Comparison of ENCODE assay signal across 23 cellular contexts in the genomic region with DNA sequence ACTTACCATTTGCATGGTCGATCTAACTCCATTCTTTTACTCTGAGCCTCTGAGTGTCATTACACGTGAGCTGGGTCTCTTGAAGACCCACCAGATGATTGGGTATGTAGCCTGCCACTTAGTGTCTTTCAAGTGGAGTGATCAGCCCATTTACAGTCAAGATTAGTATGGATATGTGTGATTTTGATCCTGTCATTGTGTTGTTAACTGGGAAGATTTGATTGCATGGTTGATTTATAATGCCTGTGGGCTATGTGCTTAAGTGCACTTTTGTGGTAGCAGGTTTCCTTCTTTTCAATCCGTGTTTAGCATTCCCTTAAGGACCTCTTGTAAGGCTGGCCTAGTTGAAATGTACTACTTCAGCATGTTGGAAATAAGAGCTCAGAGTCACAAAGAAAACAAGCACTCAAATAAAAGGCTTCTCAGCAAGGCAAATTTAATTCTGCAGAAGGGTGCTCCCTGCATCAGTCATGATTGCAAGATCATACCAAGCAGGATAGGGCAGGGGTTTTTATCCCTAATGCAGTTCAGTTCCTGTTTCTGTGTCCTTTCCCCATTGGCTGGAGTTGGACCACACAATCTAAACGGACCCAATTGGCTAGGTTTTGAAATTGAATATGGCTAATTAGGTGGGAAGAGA.
DNase-seq lines count a peak whose midpoint lies in the region; FAIRE-seq and TF ChIP-seq lines count a peak whose summit lies in the region.
"Had no signal": no experiment of that assay in that cellular context is flagged by ENCODE, and none has a peak within 500 bp of the region (broad histone marks: within the 10 kb centered on the region; RNA-seq: fewer than 3 reads in every experiment).

No MANE protein-coding gene starts in this region.

- no peaks in the 10 kb centered on the region for H3K4me1 ChIP-seq in GM23248 (ENCODE audit: insufficient read depth)
- H3K4me1 ChIP-seq: A549, Caco-2 had no signal

- FAIRE-seq in bronchial epithelial cell (lab: Jason Lieb, UNC): peak; percentile 40
- FAIRE-seq: A549, D721Med, GM12891, GM18507, H1, HepG2 had no signal

- in situ Hi-C loops in GM23248 (cut with MboI): no loop called here

- H3K36me3 ChIP-seq in GM23248 (ENCODE audit: low read depth): no peaks in the 10 kb centered on the region
- H3K36me3 ChIP-seq in bronchial epithelial cell (ENCODE audit: control insufficient read depth, insufficient read depth, low read length): no peaks in the 10 kb centered on the region

- H3K9ac ChIP-seq in GM23248: no peak overlapping the region

- WGBS in GM23248 (ENCODE audit: low coverage in 1 of 2, low lambda C conversion rate in 2 of 2, missing lambda C conversion rate in 2 of 2), 2 experiments: 3 to 7% methylated on average over 4 of the region's 4 CpGs

- DNase-seq in DMS53 (lab: John Stamatoyannopoulos, UW) (peak; percentile 56), DMS53 treated with DMSO at 0.1 percent for 48 hours (lab: John Stamatoyannopoulos, UW; ENCODE audit: unreplicated experiment) (no peak), GM23248 (peak; percentile 0), NCI-H69 (lab: John Stamatoyannopoulos, UW) (peak; percentile 28), bronchial epithelial cell (ENCODE audit: low read depth) (no peak), NCI-H1436 treated with DMSO at 0.1 percent for 48 hours (lab: John Stamatoyannopoulos, UW) (no peak), mucosa of gallbladder (ENCODE audit: low spot score) (no peak)
- DNase-seq in activated CD8-positive, alpha-beta memory T cell treated with anti-CD3 and anti-CD28 coated beads for 24 hours: no peak
- DNase-seq: AML-193; Caco-2; CD4-positive, alpha-beta T cell; DMS153; DND-41; EL; H9 had no signal

- H3K4me3 ChIP-seq in GM23248: no peak overlapping the region
- H3K4me3 ChIP-seq in bronchial epithelial cell (ENCODE audit: low read depth, low read length): no peak overlapping the region
- H3K4me3 ChIP-seq: A549 had no signal

- no peaks in the 10 kb centered on the region for H3F3A ChIP-seq in GM23248 (ENCODE audit: insufficient read depth)

- no peaks in the 10 kb centered on the region for H4K20me1 ChIP-seq in GM23248 (ENCODE audit: insufficient read depth)

- no peak overlapping the region for H3K27ac ChIP-seq in GM23248
- H3K27ac ChIP-seq: 22Rv1, A549, C4-2B had no signal

- H2AFZ ChIP-seq in GM23248: no peak overlapping the region

- no peaks in the 10 kb centered on the region for H3K79me2 ChIP-seq in GM23248 (ENCODE audit: insufficient read depth)

- no peaks in the 10 kb centered on the region for H3K9me2 ChIP-seq in GM23248 (ENCODE audit: insufficient read depth)

- no peak overlapping the region for H3K4me2 ChIP-seq in GM23248 (ENCODE audit: unreplicated experiment)
- H3K4me2 ChIP-seq: A549 had no signal

- TF ChIP-seq CTCF in bronchial epithelial cell (IDR thresholded peaks at IDR 0.05; ENCODE audit: insufficient read depth, low read length, severe bottlenecking): no peak

- H3K27me3 ChIP-seq in GM23248 (replicated peaks; ENCODE audit: insufficient read depth): no peaks in the 10 kb centered on the region
- H3K27me3 ChIP-seq in bronchial epithelial cell (ENCODE audit: control insufficient read depth, insufficient read depth, low read length): no peaks in the 10 kb centered on the region

- H3K9me3 ChIP-seq in GM23248 (ENCODE audit: low read depth): no peaks in the 10 kb centered on the region
- H3K9me3 ChIP-seq: A549, Caco-2 had no signal

Comparison
In these comparisons a context has a peak if more than half of its experiments do, and no peak if none do; other contexts are left out.
1. DNase-seq: peak in DMS53 (single experiment), GM23248 (single experiment) and NCI-H69 (single experiment); none in DMS53 treated with DMSO at 0.1 percent for 48 hours (single experiment), bronchial epithelial cell (single experiment), activated CD8-positive, alpha-beta memory T cell treated with anti-CD3 and anti-CD28 coated beads for 24 hours (single experiment), NCI-H1436 treated with DMSO at 0.1 percent for 48 hours (single experiment) and mucosa of gallbladder (single experiment).